ENCODE assay signal across 8 cellular contexts in genomic region chr19:15222738-15223648, GRCh38. TPM values are rescaled to one million over a fixed set of nuclear protein-coding genes. Genes with fewer than 3 reads are reported as not detected.
DNase-seq lines count a peak whose midpoint lies in the region; ATAC-seq and TF ChIP-seq lines count a peak whose summit lies in the region.

No MANE protein-coding gene starts in this region.

- H3K4me1 Mint-ChIP-seq in activated CD4-positive, alpha-beta T cell treated with anti-CD3 and anti-CD28 coated beads, Interleukin-2, amount 10 ng/mL, durations not matched to agents 24 days and 14 days: peaks cover 11% of the 10 kb centered on the region

- H3K27me3 Mint-ChIP-seq in activated CD4-positive, alpha-beta T cell treated with anti-CD3 and anti-CD28 coated beads, Interleukin-2, amount 10 ng/mL, durations not matched to agents 24 days and 14 days: peaks cover 26% of the 10 kb centered on the region

- peak overlapping the region; percentile 83 for H3K4me3 Mint-ChIP-seq in activated CD4-positive, alpha-beta T cell treated with anti-CD3 and anti-CD28 coated beads, Interleukin-2, amount 10 ng/mL, durations not matched to agents 24 days and 14 days

- no peak overlapping the region for H3K27ac ChIP-seq in colonic mucosa

- peak; percentile 83 for ATAC-seq in GM18511 (IDR thresholded peaks at IDR 0.05; ENCODE audit: unreplicated experiment)
- peak; percentile 82 for ATAC-seq in HG03280 (IDR thresholded peaks at IDR 0.05; ENCODE audit: unreplicated experiment)
- no peak for ATAC-seq in HG03457 (IDR thresholded peaks at IDR 0.05; ENCODE audit: unreplicated experiment)

- H3K27ac Mint-ChIP-seq in activated CD4-positive, alpha-beta T cell treated with anti-CD3 and anti-CD28 coated beads, Interleukin-2, amount 10 ng/mL, durations not matched to agents 24 days and 14 days: peak overlapping the region; percentile 27

- TF ChIP-seq CTCF in colonic mucosa (IDR thresholded peaks at IDR 0.05): no peak

- H3K9me3 ChIP-seq in colonic mucosa: no peaks in the 10 kb centered on the region

- H3K9me3 Mint-ChIP-seq in activated CD4-positive, alpha-beta T cell treated with anti-CD3 and anti-CD28 coated beads, Interleukin-2, amount 10 ng/mL, durations not matched to agents 24 days and 14 days: no peaks in the 10 kb centered on the region

- H3K36me3 Mint-ChIP-seq in activated CD4-positive, alpha-beta T cell treated with anti-CD3 and anti-CD28 coated beads, Interleukin-2, amount 10 ng/mL, durations not matched to agents 24 days and 14 days (ENCODE audit: low read depth): no peaks in the 10 kb centered on the region

- H3K4me1 ChIP-seq in colonic mucosa: no peaks in the 10 kb centered on the region

- peak overlapping the region; percentile 34 to 69 for H3K9ac ChIP-seq in colonic mucosa (ENCODE audit: low read depth in 2 of 2, low read length in 2 of 2)

- DNase-seq in NCI-H510A (lab: John Stamatoyannopoulos, UW) (peak; percentile 95), colonic mucosa (peak; percentile 81), kidney glomerular epithelial cell (lab: John Stamatoyannopoulos, UW) (peak; percentile 92)
- DNase-seq in activated CD4-positive, alpha-beta T cell treated with anti-CD3 and anti-CD28 coated beads, Interleukin-2, amount 10 ng/mL, durations not matched to agents 24 days and 14 days: peak; percentile 95
- peak; percentile 61 to 72 for DNase-seq in stimulated activated CD4-positive, alpha-beta T cell treated with anti-CD3 and anti-CD28 coated beads, Interleukin-15, amount 100 ng/mL, for 48 hours (ENCODE audit: low read depth in 2 of 2)

- peaks cover 5% of the 10 kb centered on the region for H3K27me3 ChIP-seq in colonic mucosa

- intact Hi-C loops in activated CD4-positive, alpha-beta T cell treated with anti-CD3 and anti-CD28 coated beads, Interleukin-2, amount 10 ng/mL, durations not matched to agents 24 days and 14 days (cut with micrococcal nuclease): no loop called here
- intact Hi-C loops in colonic mucosa (cut with DNase I): no loop called here

- H3K4me3 ChIP-seq in colonic mucosa: peak overlapping the region; percentile 41

- H3K36me3 ChIP-seq in colonic mucosa: no peaks in the 10 kb centered on the region

RNA-seq across cellular contexts. Expression of gene EPHX3, which starts 9.3 kb away (rescaled TPM):
- total RNA-seq in activated CD4-positive, alpha-beta T cell treated with anti-CD3 and anti-CD28 coated beads, Interleukin-2, amount 10 ng/mL, durations not matched to agents 24 days and 14 days: 0.09 and 0.16 TPM in 2 replicates
- under 1 TPM; 0.53 to 0.82 TPM for total RNA-seq in colonic mucosa

RNA-seq across cellular contexts. Expression of gene NOTCH3, which starts 22.2 kb away (rescaled TPM):
- total RNA-seq in activated CD4-positive, alpha-beta T cell treated with anti-CD3 and anti-CD28 coated beads, Interleukin-2, amount 10 ng/mL, durations not matched to agents 24 days and 14 days: not detected in 2 replicates
- 10 to 100 TPM in 1 of 2 donors, 1 to 10 TPM in 1; 4.4 to 10.5 TPM for total RNA-seq in colonic mucosa
